ENCODE assay signal across 1 cellular context in the genomic region with DNA sequence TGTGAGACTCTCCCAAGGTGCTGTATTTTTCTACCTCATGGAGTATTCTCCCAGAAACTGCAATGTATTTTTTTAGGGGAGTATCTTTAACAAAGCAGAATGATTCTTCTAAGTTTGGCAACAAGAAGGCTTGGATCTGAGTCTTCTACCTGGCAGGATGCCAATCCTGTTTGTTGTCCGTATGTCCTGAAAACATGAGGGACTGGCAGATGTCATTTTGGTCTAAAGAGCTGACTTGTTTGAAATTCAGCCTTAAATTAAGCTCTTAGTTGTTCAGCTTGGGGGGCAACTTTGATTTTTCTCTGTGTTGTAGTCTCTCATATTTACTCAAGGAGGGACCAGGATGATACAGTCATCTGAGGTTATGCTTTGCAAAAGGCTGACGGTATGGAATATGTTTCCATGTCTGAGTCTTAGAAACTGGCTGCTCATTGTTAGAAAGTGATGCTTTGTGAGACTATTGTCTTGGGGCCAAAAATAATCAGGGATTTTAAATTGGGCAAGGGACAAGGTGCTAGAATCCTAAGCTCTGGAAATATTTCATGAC.
TF ChIP-seq lines count a peak whose summit lies in the region.

No MANE protein-coding gene starts in this region.

TF ChIP-seq in A549, 52 proteins besides CTCF, POLR2A, EP300 and RAD21 (continued from another document):
- TF ChIP-seq, protein P1, sequence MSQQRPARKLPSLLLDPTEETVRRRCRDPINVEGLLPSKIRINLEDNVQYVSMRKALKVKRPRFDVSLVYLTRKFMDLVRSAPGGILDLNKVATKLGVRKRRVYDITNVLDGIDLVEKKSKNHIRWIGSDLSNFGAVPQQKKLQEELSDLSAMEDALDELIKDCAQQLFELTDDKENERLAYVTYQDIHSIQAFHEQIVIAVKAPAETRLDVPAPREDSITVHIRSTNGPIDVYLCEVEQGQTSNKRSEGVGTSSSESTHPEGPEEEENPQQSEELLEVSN (IDR thresholded peaks at IDR 0.05; ENCODE audit: borderline replicate concordance, low read depth), result no peak
- TF ChIP-seq ZSCAN20 (CRISPR knock-in tag; IDR thresholded peaks at IDR 0.05), result no peak
- TF ChIP-seq HDAC2 (IDR thresholded peaks at IDR 0.05), result no peak
